ENCODE assay signal across 14 cellular contexts in the genomic region with DNA sequence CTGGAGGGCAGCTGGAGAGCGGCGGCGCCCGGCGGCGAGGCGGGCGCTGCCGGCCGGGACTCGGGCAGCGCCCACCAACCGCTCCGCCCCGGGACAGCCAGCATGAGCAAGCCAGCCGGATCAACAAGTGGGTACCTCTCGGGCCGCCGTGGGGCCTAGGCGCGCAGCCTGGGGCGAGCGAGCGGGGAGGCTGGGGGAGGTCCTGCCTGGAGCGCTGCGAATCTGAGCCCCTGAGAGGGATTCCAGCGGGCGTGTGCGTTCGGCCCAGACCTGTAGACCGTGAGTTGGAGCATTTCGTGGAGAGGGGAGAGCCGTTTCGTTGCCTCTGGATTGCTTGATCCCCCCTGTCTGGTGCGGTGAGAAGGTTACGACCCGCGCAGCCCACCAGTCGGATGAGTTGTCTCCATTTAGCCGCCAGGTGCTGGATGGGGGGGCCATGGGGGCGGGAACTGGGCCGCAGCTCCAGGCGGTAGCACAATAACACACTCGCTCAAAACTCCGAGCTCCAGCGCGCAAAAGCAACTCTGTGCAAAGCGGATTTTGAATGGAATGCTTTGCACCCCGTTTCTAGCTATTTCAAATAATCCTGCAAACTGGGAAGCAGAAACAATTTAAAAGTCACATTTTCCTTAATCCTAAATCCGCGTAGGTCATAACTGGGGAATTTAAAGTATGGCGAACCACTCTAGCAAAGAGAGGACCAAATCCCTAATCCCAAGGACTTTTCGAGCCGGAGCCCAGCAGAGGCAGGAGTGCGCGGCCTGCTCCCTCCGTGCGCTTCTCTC. TPM values are rescaled to one million over a fixed set of nuclear protein-coding genes. Genes with fewer than 3 reads are reported as not detected.
DNase-seq lines count a peak whose midpoint lies in the region; TF ChIP-seq lines count a peak whose summit lies in the region.
"Had no signal": no experiment of that assay in that cellular context is flagged by ENCODE, and none has a peak within 500 bp of the region (broad histone marks: within the 10 kb centered on the region; RNA-seq: fewer than 3 reads in every experiment).

No MANE protein-coding gene starts in this region.

- no peak for TF ChIP-seq EP300 in ovary (IDR thresholded peaks at IDR 0.05)

- no peak overlapping the region for H3K9ac ChIP-seq in mammary epithelial cell (ENCODE audit: insufficient read depth, low read length)

- in situ Hi-C loops in mammary epithelial cell (cut with MboI; ENCODE audit: low sequenced_read_pairs in 2 of 2), result no loop called here

- intact Hi-C loops in mammary epithelial cell (cut with micrococcal nuclease) (no loop called here), MCF 10A (cut with micrococcal nuclease) (no loop called here), ovary (cut with DNase I) (no loop called here)
- intact Hi-C loops in activated T-helper 2 cell treated with anti-CD3 and anti-CD28 coated beads, Interferon-gamma antibody, Interleukin-2, Interleukin-4, amounts not matched to agents 10 μg/mL and 5 μg/mL and 100 μg/mL, durations not matched to agents 14 hours and 24 hours and 36 hours (cut with micrococcal nuclease), result no loop called here

- CTCF ChIA-PET in mammary epithelial cell (lab: Charles Lee; ENCODE audit: low non-redundant PET), result no interaction called here
- CTCF ChIA-PET in MCF 10A (lab: Yijun Ruan, JAX), result no interaction called here

- H2AFZ ChIP-seq in mammary epithelial cell (ENCODE audit: low read depth, low read length), result peak overlapping the region; percentile 70

- DNase-seq in mammary epithelial cell (no peak), MCF 10A (ENCODE audit: unreplicated experiment) (no peak), left kidney (ENCODE audit: low read depth, low spot score) (peak; percentile 27), epidermal melanocyte (ENCODE audit: insufficient read length, low spot score) (no peak), kidney tubule cell (ENCODE audit: low spot score) (no peak), ovary (no peak)
- DNase-seq in activated T-helper 2 cell treated with anti-CD3 and anti-CD28 coated beads, Interferon-gamma antibody, Interleukin-2, Interleukin-4, amounts not matched to agents 10 μg/mL and 5 μg/mL and 100 μg/mL, durations not matched to agents 14 hours and 24 hours and 36 hours (ENCODE audit: low spot score), result no peak
- DNase-seq: mucosa of descending colon had no signal

- peaks cover 82% of the 10 kb centered on the region for H3K27me3 ChIP-seq in mammary epithelial cell (ENCODE audit: insufficient read depth, low read length)
- peaks cover 3% of the 10 kb centered on the region for H3K27me3 ChIP-seq in ovary

- H3K36me3 Mint-ChIP-seq in MCF 10A (ENCODE audit: insufficient read depth, unreplicated experiment), result no peaks in the 10 kb centered on the region
- no peaks in the 10 kb centered on the region for H3K36me3 Mint-ChIP-seq in activated T-helper 2 cell treated with anti-CD3 and anti-CD28 coated beads, Interferon-gamma antibody, Interleukin-2, Interleukin-4, amounts not matched to agents 10 μg/mL and 5 μg/mL and 100 μg/mL, durations not matched to agents 14 hours and 24 hours and 36 hours (ENCODE audit: low read depth)

- no peaks in the 10 kb centered on the region for H3K9me3 Mint-ChIP-seq in MCF 10A (ENCODE audit: unreplicated experiment)
- H3K9me3 Mint-ChIP-seq in activated T-helper 2 cell treated with anti-CD3 and anti-CD28 coated beads, Interferon-gamma antibody, Interleukin-2, Interleukin-4, amounts not matched to agents 10 μg/mL and 5 μg/mL and 100 μg/mL, durations not matched to agents 14 hours and 24 hours and 36 hours, result no peaks in the 10 kb centered on the region

- no peaks in the 10 kb centered on the region for H3K9me3 ChIP-seq in mammary epithelial cell (replicated peaks; ENCODE audit: insufficient read depth, low read length)
- H3K9me3 ChIP-seq in ovary, result no peaks in the 10 kb centered on the region
- H3K9me3 ChIP-seq: mucosa of descending colon had no signal

- no peak overlapping the region for H3K27ac Mint-ChIP-seq in MCF 10A (ENCODE audit: low read depth, unreplicated experiment)
- peak overlapping the region; percentile 26 for H3K27ac Mint-ChIP-seq in activated T-helper 2 cell treated with anti-CD3 and anti-CD28 coated beads, Interferon-gamma antibody, Interleukin-2, Interleukin-4, amounts not matched to agents 10 μg/mL and 5 μg/mL and 100 μg/mL, durations not matched to agents 14 hours and 24 hours and 36 hours

- H3K27ac ChIP-seq in mammary epithelial cell (ENCODE audit: insufficient read depth, low read depth, low read length) (no peak overlapping the region), temporal lobe (ENCODE audit: low read depth, low read length) (peak overlapping the region; percentile 9), ovary (no peak overlapping the region)
- H3K27ac ChIP-seq: C4-2B had no signal

- 32% methylated on average over 29 of the region's 58 CpGs for WGBS in mammary epithelial cell (ENCODE audit: low coverage, missing lambda C conversion rate)
- WGBS in ovary, 3 donors, result 10 to 20% (median 12%) methylated on average over 33 to 58 of the region's 58 CpGs

- no peaks in the 10 kb centered on the region for H4K20me1 ChIP-seq in mammary epithelial cell (ENCODE audit: insufficient read depth, low read length)

- H3K4me2 ChIP-seq in mammary epithelial cell (ENCODE audit: insufficient read depth, low read depth, low read length), result peak overlapping the region; percentile 65

- BruUV-seq in mammary epithelial cell (replicated peaks; lab: Mats Ljungman, UMichigan) (no TSS peak), MCF 10A (replicated peaks; lab: Mats Ljungman, UMichigan) (no TSS peak)

- no peak overlapping the region for H3K4me3 Mint-ChIP-seq in MCF 10A (ENCODE audit: unreplicated experiment)
- H3K4me3 Mint-ChIP-seq in activated T-helper 2 cell treated with anti-CD3 and anti-CD28 coated beads, Interferon-gamma antibody, Interleukin-2, Interleukin-4, amounts not matched to agents 10 μg/mL and 5 μg/mL and 100 μg/mL, durations not matched to agents 14 hours and 24 hours and 36 hours (ENCODE audit: low read depth), result no peak overlapping the region

- H3K4me1 ChIP-seq in mammary epithelial cell (ENCODE audit: insufficient read depth, low read length) (peaks cover 29% of the 10 kb centered on the region), ovary (ENCODE audit: insufficient read depth) (peaks cover 14% of the 10 kb centered on the region)

- POLR2A ChIA-PET in MCF 10A (lab: Yijun Ruan, JAX), result no interaction called here

- H3K27me3 Mint-ChIP-seq in MCF 10A (ENCODE audit: insufficient read depth, unreplicated experiment), result peaks cover 47% of the 10 kb centered on the region
- H3K27me3 Mint-ChIP-seq in activated T-helper 2 cell treated with anti-CD3 and anti-CD28 coated beads, Interferon-gamma antibody, Interleukin-2, Interleukin-4, amounts not matched to agents 10 μg/mL and 5 μg/mL and 100 μg/mL, durations not matched to agents 14 hours and 24 hours and 36 hours (ENCODE audit: low read depth), result peaks cover 86% of the 10 kb centered on the region

- no peaks in the 10 kb centered on the region for H3K4me1 Mint-ChIP-seq in MCF 10A (ENCODE audit: insufficient read depth, unreplicated experiment)
- peaks cover 5% of the 10 kb centered on the region for H3K4me1 Mint-ChIP-seq in activated T-helper 2 cell treated with anti-CD3 and anti-CD28 coated beads, Interferon-gamma antibody, Interleukin-2, Interleukin-4, amounts not matched to agents 10 μg/mL and 5 μg/mL and 100 μg/mL, durations not matched to agents 14 hours and 24 hours and 36 hours (ENCODE audit: low read depth)

- no peak for TF ChIP-seq POLR2A in ovary (IDR thresholded peaks at IDR 0.05)

- TF ChIP-seq CTCF in mammary epithelial cell (conservative IDR thresholded peaks at IDR 0.05 in 1 of 2, IDR thresholded peaks at IDR 0.05 in 1 of 2; ENCODE audit: extremely low read depth in 1 of 2, insufficient read depth in 1 of 2, low read depth in 1 of 2, low read length in 2 of 2) (no peak), MCF 10A (IDR thresholded peaks at IDR 0.05; ENCODE audit: unreplicated experiment) (no peak), ovary (IDR thresholded peaks at IDR 0.05) (no peak)

- H3K36me3 ChIP-seq in mammary epithelial cell (ENCODE audit: insufficient read depth, low read length), result no peaks in the 10 kb centered on the region
- H3K36me3 ChIP-seq in ovary, result no peaks in the 10 kb centered on the region

- no peak overlapping the region for H3K4me3 ChIP-seq in mammary epithelial cell (replicated peaks in 1 of 3; ENCODE audit: insufficient read depth in 1 of 3, low read depth in 2 of 3, low read length in 3 of 3)
- no peak overlapping the region for H3K4me3 ChIP-seq in ovary
- H3K4me3 ChIP-seq: mucosa of descending colon had no signal

- no peaks in the 10 kb centered on the region for H3K79me2 ChIP-seq in mammary epithelial cell (ENCODE audit: insufficient read depth, low read length)

- dilution Hi-C loops in mammary epithelial cell (cut with HindIII; ENCODE audit: low sequenced_read_pairs), result no loop called here

RNA-seq across cellular contexts. Expression of gene NR2E1, which starts 1.0 kb away (rescaled TPM):
- under 1 TPM in 1 of 2 donors, not detected in 1; 0.14 TPM for total RNA-seq in mammary epithelial cell
- polyA plus RNA-seq in mammary epithelial cell, result not detected
- not detected for polyA minus RNA-seq in mammary epithelial cell
- not detected in 2 replicates for total RNA-seq in MCF 10A (2022)
- total RNA-seq in activated T-helper 2 cell treated with anti-CD3 and anti-CD28 coated beads, Interferon-gamma antibody, Interleukin-2, Interleukin-4, amounts not matched to agents 10 μg/mL and 5 μg/mL and 100 μg/mL, durations not matched to agents 14 hours and 24 hours and 36 hours, result not detected in 2 replicates
- total RNA-seq in temporal lobe, result 10.8 TPM
- total RNA-seq in ovary, result not detected
- polyA plus RNA-seq in ovary, result under 1 TPM in 1 of 2 donors, not detected in 1; 0.02 TPM
- total RNA-seq: chondrocyte, HepG2, mucosa of descending colon, Right ventricle myocardium inferior, subcutaneous adipose tissue had no signal
- polyA plus RNA-seq: HepG2 had no signal
